ENCODE assay signal across 22 cellular contexts in genomic region chr1:213899413-213899812, GRCh38.
DNase-seq lines count a peak whose midpoint lies in the region; ATAC-seq and TF ChIP-seq lines count a peak whose summit lies in the region.
"Had no signal": no experiment of that assay in that cellular context is flagged by ENCODE, and none has a peak within 500 bp of the region (broad histone marks: within the 10 kb centered on the region; RNA-seq: fewer than 3 reads in every experiment).

No MANE protein-coding gene starts in this region.

- H3K4me3 Mint-ChIP-seq in mesothelial cell of epicardium: no peak overlapping the region
- H3K4me3 Mint-ChIP-seq: CD8-positive, alpha-beta T cell; IgD-negative memory B cell had no signal

- no peaks in the 10 kb centered on the region for H3K36me3 Mint-ChIP-seq in mesothelial cell of epicardium
- H3K36me3 Mint-ChIP-seq: CD8-positive, alpha-beta T cell; IgD-negative memory B cell had no signal

- H3K4me1 ChIP-seq in BLaER1 (peaks cover 11% of the 10 kb centered on the region), adrenal gland (replicated peaks in 1 of 2) (no peaks in the 10 kb centered on the region), foreskin keratinocyte (no peaks in the 10 kb centered on the region)
- H3K4me1 ChIP-seq: A549, Caco-2, Peyer's patch had no signal

- H3K9me3 Mint-ChIP-seq in mesothelial cell of epicardium: peaks cover 6% of the 10 kb centered on the region
- H3K9me3 Mint-ChIP-seq: CD8-positive, alpha-beta T cell had no signal

- H3K27me3 ChIP-seq in BLaER1: no peaks in the 10 kb centered on the region
- H3K27me3 ChIP-seq in adrenal gland: no peaks in the 10 kb centered on the region
- no peaks in the 10 kb centered on the region for H3K27me3 ChIP-seq in foreskin keratinocyte
- H3K27me3 ChIP-seq: Peyer's patch had no signal

- 50 to 57% (median 53%) methylated on average over 4 of the region's 4 CpGs for WGBS in adrenal gland, 4 donors

- H3K36me3 ChIP-seq in BLaER1 (no peaks in the 10 kb centered on the region), adrenal gland (replicated peaks in 1 of 2) (no peaks in the 10 kb centered on the region)
- H3K36me3 ChIP-seq: Peyer's patch had no signal

- intact Hi-C loops in adrenal gland (cut with DNase I): no loop called here

- H4K20me1 ChIP-seq in BLaER1: no peaks in the 10 kb centered on the region

- no peak overlapping the region for H3K9ac ChIP-seq in BLaER1

- H3K27ac ChIP-seq in BLaER1 (no peak overlapping the region), adrenal gland (no peak overlapping the region), foreskin keratinocyte (no peak overlapping the region)
- H3K27ac ChIP-seq: A549, C4-2B, Peyer's patch had no signal

- H3K4me3 ChIP-seq in BLaER1: no peak overlapping the region
- H3K4me3 ChIP-seq in adrenal gland: no peak overlapping the region
- H3K4me3 ChIP-seq: A549, Peyer's patch had no signal

- H3K27me3 Mint-ChIP-seq in mesothelial cell of epicardium (ENCODE audit: low read depth): peaks cover 16% of the 10 kb centered on the region

- ATAC-seq in HG03108 (IDR thresholded peaks at IDR 0.05; ENCODE audit: unreplicated experiment) (no peak), foreskin keratinocyte (no peak)
- ATAC-seq: A549; CD8-positive, alpha-beta T cell had no signal

- peaks cover 3% of the 10 kb centered on the region for H3K4me1 Mint-ChIP-seq in mesothelial cell of epicardium
- H3K4me1 Mint-ChIP-seq: IgD-negative memory B cell had no signal

- peak overlapping the region; percentile 54 for H3K27ac Mint-ChIP-seq in mesothelial cell of epicardium
- H3K27ac Mint-ChIP-seq: CD8-positive, alpha-beta T cell had no signal

- TF ChIP-seq POLR2A in adrenal gland (IDR thresholded peaks at IDR 0.05): no peak

- H3K9me3 ChIP-seq in BLaER1 (no peaks in the 10 kb centered on the region), adrenal gland (replicated peaks in 1 of 3) (no peaks in the 10 kb centered on the region)
- H3K9me3 ChIP-seq: A549, Peyer's patch had no signal

- DNase-seq in GDM1 (lab: John Stamatoyannopoulos, UW): peak; percentile 39
- DNase-seq in SKM-1 treated with dmso at 0.1 percent for 144 hours (lab: John Stamatoyannopoulos, UW; ENCODE audit: unreplicated experiment): peak; percentile 88
- DNase-seq in mesothelial cell of epicardium (ENCODE audit: low spot score in 2 of 2, unreplicated experiment in 2 of 2): no peak
- no peak for DNase-seq in adrenal gland
- no peak for DNase-seq in foreskin keratinocyte
- DNase-seq: Caco-2; CD8-positive, alpha-beta T cell; DMS79 treated with DMSO at 0.1 percent for 48 hours; HCEC 1CT; NCI-H1417; NCI-H1694; NCI-H2081; NCI-H2227 treated with DMSO at 0.1 percent for 48 hours; NCI-H526 treated with DMSO at 0.1 percent for 48 hours; OCI-M1; Peyer's patch; SHP77 treated with DMSO at 0.1 percent for 48 hours had no signal

- TF ChIP-seq CTCF in mesothelial cell of epicardium (IDR thresholded peaks at IDR 0.05; ENCODE audit: unreplicated experiment) (no peak), adrenal gland (IDR thresholded peaks at IDR 0.05) (no peak), foreskin keratinocyte (conservative IDR thresholded peaks at IDR 0.05) (no peak)

- peak overlapping the region; percentile 65 for H3K4me2 ChIP-seq in BLaER1
- H3K4me2 ChIP-seq: A549 had no signal

Comparison
In these comparisons a context has a peak if more than half of its experiments do, and no peak if none do; other contexts are left out.
1. DNase-seq: peak in GDM1 (single experiment) and SKM-1 treated with dmso at 0.1 percent for 144 hours (single experiment); none in mesothelial cell of epicardium (0 of 2), adrenal gland (0 of 7) and foreskin keratinocyte (0 of 2).